In genomic region chr5:10682429-10682746, GRCh38 we compare ENCODE assay signal across 25 cellular contexts.
DNase-seq lines count a peak whose midpoint lies in the region; ATAC-seq and TF ChIP-seq lines count a peak whose summit lies in the region.
"Had no signal": no experiment of that assay in that cellular context is flagged by ENCODE, and none has a peak within 500 bp of the region (broad histone marks: within the 10 kb centered on the region; RNA-seq: fewer than 3 reads in every experiment).

No MANE protein-coding gene starts in this region.

- H3K27ac ChIP-seq in neuronal stem cell (replicated peaks; ENCODE audit: low read length) (no peak overlapping the region), GM23338 (ENCODE audit: low read depth) (no peak overlapping the region)
- H3K27ac ChIP-seq: 22Rv1, PC-9, RWPE1 had no signal

- H3K79me2 ChIP-seq in GM23338 (replicated peaks; ENCODE audit: insufficient read depth): no peaks in the 10 kb centered on the region

- CTCF ChIA-PET in activated CD8-positive, alpha-beta T cell treated with anti-CD3 and anti-CD28 coated beads, Interleukin-2, amount 10 ng/mL, durations not matched to agents 7 days and 5 days (lab: Charles Lee): no interaction called here
- CTCF ChIA-PET in activated CD8-positive, alpha-beta T cell treated with anti-CD3 and anti-CD28 coated beads for 36 hours (lab: Charles Lee): no interaction called here

- H3K36me3 ChIP-seq in neuronal stem cell (replicated peaks in 1 of 2; ENCODE audit: control insufficient read depth in 2 of 2, insufficient read depth in 2 of 2, low read length in 2 of 2) (peaks cover 18 to 55% of the 10 kb centered on the region in 2 donors), GM23338 (ENCODE audit: insufficient read depth) (no peaks in the 10 kb centered on the region)

- no peak overlapping the region for H3K4ac ChIP-seq in neuronal stem cell (ENCODE audit: low read length)

- no peak overlapping the region for H2AK5ac ChIP-seq in neuronal stem cell (ENCODE audit: low read depth, low read length)

- no peaks in the 10 kb centered on the region for H3K4me1 ChIP-seq in neuronal stem cell (ENCODE audit: control insufficient read depth in 2 of 2, insufficient read depth in 1 of 2, low read depth in 1 of 2, low read length in 2 of 2)
- H3K4me1 ChIP-seq in GM23338 (ENCODE audit: insufficient read depth): peaks cover 16% of the 10 kb centered on the region

- WGBS in neuronal stem cell (ENCODE audit: extremely low coverage in 2 of 2, insufficient read length in 2 of 2, insufficient replicate concordance in 1 of 2), 2 donors: no CpG with 5 or more reads among the region's 4 CpGs

- no peak overlapping the region for H2BK5ac ChIP-seq in neuronal stem cell (ENCODE audit: low read length)

- no peak overlapping the region for H3K9ac ChIP-seq in neuronal stem cell (ENCODE audit: low read depth, low read length, poor library complexity)
- H3K9ac ChIP-seq: SK-N-SH had no signal

- H2BK12ac ChIP-seq in neuronal stem cell (ENCODE audit: low read length): no peak overlapping the region

- H2BK120ac ChIP-seq in neuronal stem cell (ENCODE audit: low read depth, low read length): no peak overlapping the region

- peak overlapping the region in 1 of 2 donors; percentile 11 for H3K4me3 ChIP-seq in neuronal stem cell (ENCODE audit: low read length in 2 of 2)
- H3K4me3 ChIP-seq in GM23338: no peak overlapping the region
- H3K4me3 ChIP-seq: MG63, PC-9 had no signal

- H2BK15ac ChIP-seq in neuronal stem cell (ENCODE audit: low read length): no peak overlapping the region

- no peak overlapping the region for H3K14ac ChIP-seq in neuronal stem cell (ENCODE audit: low read length)

- POLR2A ChIA-PET in activated CD8-positive, alpha-beta T cell treated with anti-CD3 and anti-CD28 coated beads, Interleukin-2, amount 10 ng/mL, durations not matched to agents 7 days and 5 days (lab: Charles Lee): no interaction called here
- POLR2A ChIA-PET in activated CD8-positive, alpha-beta T cell treated with anti-CD3 and anti-CD28 coated beads for 36 hours (lab: Charles Lee): no interaction called here

- no peaks in the 10 kb centered on the region for H3F3A ChIP-seq in GM23338 (replicated peaks; ENCODE audit: low read depth)

- H3K79me1 ChIP-seq in neuronal stem cell (ENCODE audit: low read depth, low read length): no peaks in the 10 kb centered on the region

- no peaks in the 10 kb centered on the region for H3K4me1 Mint-ChIP-seq in activated CD8-positive, alpha-beta T cell treated with anti-CD3 and anti-CD28 coated beads, Interleukin-2, amount 10 ng/mL, durations not matched to agents 7 days and 5 days (ENCODE audit: low read depth)
- H3K4me1 Mint-ChIP-seq in activated CD8-positive, alpha-beta T cell treated with anti-CD3 and anti-CD28 coated beads for 36 hours (ENCODE audit: low read depth): no peaks in the 10 kb centered on the region
- peaks cover 44% of the 10 kb centered on the region for H3K4me1 Mint-ChIP-seq in dendritic cell treated with granulocyte-macrophage colony-stimulating factor and Interleukin-4, amounts not matched to agents 40 ng/mL and 50 ng/mL, for 4 days (ENCODE audit: low read depth)
- peaks cover 18% of the 10 kb centered on the region for H3K4me1 Mint-ChIP-seq in GM23338

- no peak overlapping the region for H3K4me3 Mint-ChIP-seq in activated CD8-positive, alpha-beta T cell treated with anti-CD3 and anti-CD28 coated beads, Interleukin-2, amount 10 ng/mL, durations not matched to agents 7 days and 5 days
- H3K4me3 Mint-ChIP-seq in activated CD8-positive, alpha-beta T cell treated with anti-CD3 and anti-CD28 coated beads for 36 hours: no peak overlapping the region
- H3K4me3 Mint-ChIP-seq in dendritic cell treated with granulocyte-macrophage colony-stimulating factor and Interleukin-4, amounts not matched to agents 40 ng/mL and 50 ng/mL, for 4 days: no peak overlapping the region
- H3K4me3 Mint-ChIP-seq in GM23338: no peak overlapping the region
- H3K4me3 Mint-ChIP-seq: CD8-positive, alpha-beta memory T cell had no signal

- no peak overlapping the region for H3K4me2 ChIP-seq in neuronal stem cell (ENCODE audit: insufficient read depth, low read length, poor library complexity, severe bottlenecking)
- H3K4me2 ChIP-seq in GM23338: no peak overlapping the region
- H3K4me2 ChIP-seq: PC-9, SK-N-SH had no signal

- no peak overlapping the region for H4K8ac ChIP-seq in neuronal stem cell (ENCODE audit: low read depth, low read length)

- ATAC-seq in activated CD8-positive, alpha-beta T cell treated with anti-CD3 and anti-CD28 coated beads, Interleukin-2, amount 10 ng/mL, durations not matched to agents 7 days and 5 days: no peak
- no peak for ATAC-seq in activated CD8-positive, alpha-beta T cell treated with anti-CD3 and anti-CD28 coated beads for 36 hours
- ATAC-seq in GM18511 (IDR thresholded peaks at IDR 0.05; ENCODE audit: unreplicated experiment): no peak
- no peak for ATAC-seq in GM23338

- no peak overlapping the region for H3K18ac ChIP-seq in neuronal stem cell (ENCODE audit: low read length)

- peaks cover 39% of the 10 kb centered on the region for H3K36me3 Mint-ChIP-seq in activated CD8-positive, alpha-beta T cell treated with anti-CD3 and anti-CD28 coated beads, Interleukin-2, amount 10 ng/mL, durations not matched to agents 7 days and 5 days (ENCODE audit: low read depth)
- peaks cover 34% of the 10 kb centered on the region for H3K36me3 Mint-ChIP-seq in activated CD8-positive, alpha-beta T cell treated with anti-CD3 and anti-CD28 coated beads for 36 hours (ENCODE audit: low read depth)
- peaks cover 95% of the 10 kb centered on the region for H3K36me3 Mint-ChIP-seq in dendritic cell treated with granulocyte-macrophage colony-stimulating factor and Interleukin-4, amounts not matched to agents 40 ng/mL and 50 ng/mL, for 4 days (ENCODE audit: low read depth)
- peaks cover 33% of the 10 kb centered on the region for H3K36me3 Mint-ChIP-seq in GM23338 (ENCODE audit: low read depth)

- H3K9me2 ChIP-seq in GM23338 (ENCODE audit: insufficient read depth): no peaks in the 10 kb centered on the region
- H3K9me2 ChIP-seq: SK-N-SH had no signal

- H2AFZ ChIP-seq in neuronal stem cell (ENCODE audit: low read length): no peak overlapping the region
- no peak overlapping the region for H2AFZ ChIP-seq in GM23338
- H2AFZ ChIP-seq: PC-9 had no signal

- no peaks in the 10 kb centered on the region for H3K9me3 Mint-ChIP-seq in activated CD8-positive, alpha-beta T cell treated with anti-CD3 and anti-CD28 coated beads, Interleukin-2, amount 10 ng/mL, durations not matched to agents 7 days and 5 days (ENCODE audit: insufficient read depth)
- H3K9me3 Mint-ChIP-seq in activated CD8-positive, alpha-beta T cell treated with anti-CD3 and anti-CD28 coated beads for 36 hours: peaks cover 2% of the 10 kb centered on the region
- peaks cover 6% of the 10 kb centered on the region for H3K9me3 Mint-ChIP-seq in dendritic cell treated with granulocyte-macrophage colony-stimulating factor and Interleukin-4, amounts not matched to agents 40 ng/mL and 50 ng/mL, for 4 days
- peaks cover 9% of the 10 kb centered on the region; the same call in 2 of the 3 replicates for H3K9me3 Mint-ChIP-seq in GM23338

- peak overlapping the region; percentile 52 for H3K23ac ChIP-seq in neuronal stem cell (ENCODE audit: low read depth, low read length, poor library complexity)

- H4K91ac ChIP-seq in neuronal stem cell (ENCODE audit: low read depth, low read length, poor library complexity): no peak overlapping the region

- no peak for DNase-seq in activated CD8-positive, alpha-beta T cell treated with anti-CD3 and anti-CD28 coated beads, Interleukin-2, amount 10 ng/mL, durations not matched to agents 7 days and 5 days
- DNase-seq in activated CD8-positive, alpha-beta T cell treated with anti-CD3 and anti-CD28 coated beads for 36 hours: no peak
- no peak for DNase-seq in neuronal stem cell (ENCODE audit: low spot score)
- no peak for DNase-seq in NCI-H1105 treated with DMSO at 0.1 percent for 48 hours (lab: John Stamatoyannopoulos, UW)
- DNase-seq in GM23338 (ENCODE audit: low spot score): no peak
- DNase-seq in EL: no peak
- DNase-seq: ACHN; C1 segment of cervical spinal cord; Calu3; CD8-positive, alpha-beta memory T cell; DMS153; GF-D8; MG63; NCI-H1436; NCI-H187 treated with DMSO at 0.1 percent for 48 hours; NCI-H2227 treated with DMSO at 0.1 percent for 48 hours; NCI-H510A treated with DMSO at 0.1 percent for 48 hours; NCI-H748 treated with DMSO at 0.1 percent for 48 hours; PC-9; SIG-M5; SK-N-SH had no signal

- H3K27me3 ChIP-seq in neuronal stem cell (ENCODE audit: control insufficient read depth in 3 of 3, insufficient read depth in 3 of 3, low read depth in 1 of 3, low read length in 3 of 3): no peaks in the 10 kb centered on the region
- H3K27me3 ChIP-seq in GM23338 (ENCODE audit: insufficient read depth): no peaks in the 10 kb centered on the region
- H3K27me3 ChIP-seq: MG63 had no signal

- H4K20me1 ChIP-seq in GM23338 (replicated peaks; ENCODE audit: insufficient read depth): no peaks in the 10 kb centered on the region; the same call in 1 of the 2 replicates

- no peaks in the 10 kb centered on the region for H3K27me3 Mint-ChIP-seq in activated CD8-positive, alpha-beta T cell treated with anti-CD3 and anti-CD28 coated beads, Interleukin-2, amount 10 ng/mL, durations not matched to agents 7 days and 5 days (ENCODE audit: low read depth)
- no peaks in the 10 kb centered on the region for H3K27me3 Mint-ChIP-seq in activated CD8-positive, alpha-beta T cell treated with anti-CD3 and anti-CD28 coated beads for 36 hours
- no peaks in the 10 kb centered on the region for H3K27me3 Mint-ChIP-seq in dendritic cell treated with granulocyte-macrophage colony-stimulating factor and Interleukin-4, amounts not matched to agents 40 ng/mL and 50 ng/mL, for 4 days
- no peaks in the 10 kb centered on the region for H3K27me3 Mint-ChIP-seq in GM23338 (ENCODE audit: insufficient read depth, low read depth, poor library complexity)
- H3K27me3 Mint-ChIP-seq: CD8-positive, alpha-beta memory T cell had no signal

- no peak for TF ChIP-seq CTCF in activated CD8-positive, alpha-beta T cell treated with anti-CD3 and anti-CD28 coated beads for 36 hours (IDR thresholded peaks at IDR 0.05)
- TF ChIP-seq CTCF in GM23338 (conservative IDR thresholded peaks at IDR 0.05; ENCODE audit: low read depth in 2 of 2): no peak

- H3K9me3 ChIP-seq in neuronal stem cell (replicated peaks in 1 of 2; ENCODE audit: control insufficient read depth in 2 of 2, insufficient read depth in 1 of 2, low read depth in 1 of 2, low read length in 2 of 2): peaks cover 0 to 5% of the 10 kb centered on the region in 2 donors

- peak overlapping the region; percentile 34 for H3K27ac Mint-ChIP-seq in activated CD8-positive, alpha-beta T cell treated with anti-CD3 and anti-CD28 coated beads, Interleukin-2, amount 10 ng/mL, durations not matched to agents 7 days and 5 days
- H3K27ac Mint-ChIP-seq in activated CD8-positive, alpha-beta T cell treated with anti-CD3 and anti-CD28 coated beads for 36 hours: no peak overlapping the region
- peak overlapping the region; percentile 40 for H3K27ac Mint-ChIP-seq in dendritic cell treated with granulocyte-macrophage colony-stimulating factor and Interleukin-4, amounts not matched to agents 40 ng/mL and 50 ng/mL, for 4 days
- H3K27ac Mint-ChIP-seq in GM23338: no peak overlapping the region

- intact Hi-C loops in activated CD8-positive, alpha-beta T cell treated with anti-CD3 and anti-CD28 coated beads for 36 hours (cut with micrococcal nuclease): no loop called here
- intact Hi-C loops in dendritic cell treated with granulocyte-macrophage colony-stimulating factor and Interleukin-4, amounts not matched to agents 40 ng/mL and 50 ng/mL, for 4 days (cut with micrococcal nuclease): no loop called here

Comparison
In these comparisons a context has a peak if more than half of its experiments do, and no peak if none do; other contexts are left out.
1. H3K27ac Mint-ChIP-seq: peak in activated CD8-positive, alpha-beta T cell treated with anti-CD3 and anti-CD28 coated beads, Interleukin-2, amount 10 ng/mL, durations not matched to agents 7 days and 5 days (single experiment) and dendritic cell treated with granulocyte-macrophage colony-stimulating factor and Interleukin-4, amounts not matched to agents 40 ng/mL and 50 ng/mL, for 4 days (single experiment); none in activated CD8-positive, alpha-beta T cell treated with anti-CD3 and anti-CD28 coated beads for 36 hours (single experiment) and GM23338 (single experiment).